In the genomic region with DNA sequence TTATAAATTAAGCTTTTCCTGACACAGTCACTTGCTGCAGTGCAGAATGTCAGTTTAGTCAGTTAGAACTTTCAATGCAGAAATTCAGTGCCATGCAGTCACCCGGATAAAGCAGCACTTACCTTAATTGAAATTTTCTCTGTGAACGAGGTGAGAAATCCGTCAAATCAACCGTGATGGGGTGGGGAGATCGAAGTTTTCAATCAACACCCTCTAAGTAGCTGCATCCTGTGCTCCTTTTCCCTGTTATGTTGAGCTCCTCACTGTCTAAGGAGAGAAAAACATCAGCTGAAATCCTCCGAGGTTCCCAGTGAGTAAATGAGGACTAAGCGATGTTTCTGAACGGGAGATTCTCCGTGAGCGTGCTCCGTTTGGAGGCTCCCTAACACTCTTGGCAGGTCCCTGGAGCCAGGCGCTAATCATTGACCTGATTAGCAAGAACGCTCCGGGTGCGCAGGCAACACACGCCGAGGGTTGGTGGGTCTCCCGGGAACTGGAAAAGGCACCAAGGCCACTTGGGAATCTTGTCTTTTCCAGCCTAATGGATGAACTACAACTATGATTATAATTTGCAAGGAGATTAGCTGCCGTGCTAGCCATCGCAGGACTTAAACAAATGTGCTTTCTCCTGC, we compare ENCODE assay signal across 8 cellular contexts. TPM values are rescaled to one million over a fixed set of nuclear protein-coding genes. Genes with fewer than 3 reads are reported as not detected.
A peak's percentile ranks its signal among the peaks of the same experiment; 100 is the strongest.
DNase-seq lines count a peak whose midpoint lies in the region; ATAC-seq and TF ChIP-seq lines count a peak whose summit lies in the region.
"Not testable (repeated sequence)": the region's sequence is repeated elsewhere in the genome, so short reads cannot be mapped to it uniquely, and the experiment has no call there.

No MANE protein-coding gene starts in this region.

- not testable (repeated sequence) for H4K20me1 ChIP-seq in OCI-LY3 (ENCODE audit: insufficient read depth, low read length)

- not testable (repeated sequence) for H3K9me3 Mint-ChIP-seq in CD4-positive, CD25-positive, alpha-beta regulatory T cell; activated CD8-positive, alpha-beta T cell treated with anti-CD3 and anti-CD28 coated beads for 36 hours; nephron

- 9% methylated on average over 8 of the region's 20 CpGs for WGBS in suprapubic skin

- H3K4me1 ChIP-seq in CD4-positive, CD25-positive, alpha-beta regulatory T cell (ENCODE audit: control insufficient read depth, insufficient read depth, low read length, poor library complexity, severe bottlenecking); HUES6 (ENCODE audit: control insufficient read depth, insufficient read depth, low read length); OCI-LY3 (ENCODE audit: low read length); endocrine pancreas (ENCODE audit: control insufficient read depth, insufficient read depth, low read length); iPS-20b (ENCODE audit: insufficient read depth, low read length); suprapubic skin: not testable (repeated sequence)

- POLR2A ChIA-PET in activated CD8-positive, alpha-beta T cell treated with anti-CD3 and anti-CD28 coated beads for 36 hours (lab: Charles Lee): not testable (repeated sequence)

- not testable (repeated sequence) for H3K9me3 ChIP-seq in CD4-positive, CD25-positive, alpha-beta regulatory T cell (ENCODE audit: control insufficient read depth in 2 of 2, low read length in 2 of 2); HUES6 (ENCODE audit: control insufficient read depth, insufficient read depth, low read depth, low read length); OCI-LY3 (ENCODE audit: insufficient read depth, low read length); endocrine pancreas (ENCODE audit: control insufficient read depth, low read length); iPS-20b (ENCODE audit: insufficient read depth, low read depth, low read length); suprapubic skin

- not testable (repeated sequence) for ATAC-seq in CD4-positive, CD25-positive, alpha-beta regulatory T cell (ENCODE audit: low read depth in 2 of 2)
- peak; percentile 18 for ATAC-seq in activated CD8-positive, alpha-beta T cell treated with anti-CD3 and anti-CD28 coated beads for 36 hours

- H3K4me3 Mint-ChIP-seq in CD4-positive, CD25-positive, alpha-beta regulatory T cell: peak overlapping the region in 3 of 4 donors; percentile 38 to 60 (median 52)
- not testable (repeated sequence) for H3K4me3 Mint-ChIP-seq in activated CD8-positive, alpha-beta T cell treated with anti-CD3 and anti-CD28 coated beads for 36 hours
- peak overlapping the region; percentile 29 to 50 (median 50) for H3K4me3 Mint-ChIP-seq in nephron

- not testable (repeated sequence) for H3K27ac Mint-ChIP-seq in CD4-positive, CD25-positive, alpha-beta regulatory T cell; activated CD8-positive, alpha-beta T cell treated with anti-CD3 and anti-CD28 coated beads for 36 hours; nephron

- not testable (repeated sequence) for TF ChIP-seq EP300 in suprapubic skin (IDR thresholded peaks at IDR 0.05)

- CTCF ChIA-PET in activated CD8-positive, alpha-beta T cell treated with anti-CD3 and anti-CD28 coated beads for 36 hours (lab: Charles Lee): not testable (repeated sequence)

- intact Hi-C loops in activated CD8-positive, alpha-beta T cell treated with anti-CD3 and anti-CD28 coated beads for 36 hours (cut with micrococcal nuclease): not testable (repeated sequence)

- H3K4me1 Mint-ChIP-seq in CD4-positive, CD25-positive, alpha-beta regulatory T cell: peaks cover 0 to 12% (median under 1%) of the 10 kb centered on the region in 4 donors
- not testable (repeated sequence) for H3K4me1 Mint-ChIP-seq in activated CD8-positive, alpha-beta T cell treated with anti-CD3 and anti-CD28 coated beads for 36 hours (ENCODE audit: low read depth); nephron

- H3K79me2 ChIP-seq in OCI-LY3 (ENCODE audit: low read length): not testable (repeated sequence)

- not testable (repeated sequence) for H3K9ac ChIP-seq in HUES6 (ENCODE audit: low read length); OCI-LY3 (ENCODE audit: low read length); endocrine pancreas (ENCODE audit: control insufficient read depth, insufficient read depth, low read length); iPS-20b (ENCODE audit: low read depth, low read length)

- H3K36me3 Mint-ChIP-seq in CD4-positive, CD25-positive, alpha-beta regulatory T cell; activated CD8-positive, alpha-beta T cell treated with anti-CD3 and anti-CD28 coated beads for 36 hours (ENCODE audit: low read depth); nephron (ENCODE audit: low read depth): not testable (repeated sequence)

- not testable (repeated sequence) for TF ChIP-seq POLR2A in suprapubic skin (IDR thresholded peaks at IDR 0.05)

- peaks cover 54% of the 10 kb centered on the region for H3K27me3 Mint-ChIP-seq in CD4-positive, CD25-positive, alpha-beta regulatory T cell
- peaks cover 21% of the 10 kb centered on the region for H3K27me3 Mint-ChIP-seq in activated CD8-positive, alpha-beta T cell treated with anti-CD3 and anti-CD28 coated beads for 36 hours
- H3K27me3 Mint-ChIP-seq in nephron (ENCODE audit: low read depth): peaks cover 54% of the 10 kb centered on the region

- H3K4me2 ChIP-seq in OCI-LY3 (ENCODE audit: low read length): peak overlapping the region; percentile 66

- not testable (repeated sequence) for H3K27ac ChIP-seq in CD4-positive, CD25-positive, alpha-beta regulatory T cell (ENCODE audit: insufficient read depth, low read length, poor library complexity, severe bottlenecking); HUES6 (ENCODE audit: low read depth, low read length); OCI-LY3 (ENCODE audit: low read length); iPS-20b (ENCODE audit: low read length); suprapubic skin

- not testable (repeated sequence) for H3K36me3 ChIP-seq in CD4-positive, CD25-positive, alpha-beta regulatory T cell (ENCODE audit: control insufficient read depth, insufficient read depth, low read length); HUES6 (ENCODE audit: control insufficient read depth, insufficient read depth, low read length); OCI-LY3 (replicated peaks; ENCODE audit: low read depth, low read length); endocrine pancreas (ENCODE audit: control insufficient read depth, insufficient read depth, low read length); iPS-20b (ENCODE audit: insufficient read depth, low read depth, low read length); suprapubic skin

- not testable (repeated sequence) for H2AFZ ChIP-seq in OCI-LY3 (ENCODE audit: low read depth, low read length)

- TF ChIP-seq CTCF in OCI-LY3 (IDR thresholded peaks at IDR 0.05; ENCODE audit: low read depth, low read length); activated CD8-positive, alpha-beta T cell treated with anti-CD3 and anti-CD28 coated beads for 36 hours (IDR thresholded peaks at IDR 0.05); nephron (IDR thresholded peaks at IDR 0.05; ENCODE audit: unreplicated experiment in 3 of 3); suprapubic skin (IDR thresholded peaks at IDR 0.05): not testable (repeated sequence)

- not testable (repeated sequence) for DNase-seq in CD4-positive, CD25-positive, alpha-beta regulatory T cell; activated CD8-positive, alpha-beta T cell treated with anti-CD3 and anti-CD28 coated beads for 36 hours; suprapubic skin (ENCODE audit: low spot score in 2 of 2)

- H3K27me3 ChIP-seq in CD4-positive, CD25-positive, alpha-beta regulatory T cell (ENCODE audit: control insufficient read depth, insufficient read depth, low read length); OCI-LY3 (ENCODE audit: low read depth, low read length); endocrine pancreas (ENCODE audit: control insufficient read depth, insufficient read depth, low read length): not testable (repeated sequence)
- peaks cover 23% of the 10 kb centered on the region for H3K27me3 ChIP-seq in HUES6 (ENCODE audit: control insufficient read depth, insufficient read depth, low read length)
- peaks cover 21% of the 10 kb centered on the region for H3K27me3 ChIP-seq in iPS-20b (ENCODE audit: insufficient read depth, low read length)
- peaks cover 45% of the 10 kb centered on the region for H3K27me3 ChIP-seq in suprapubic skin

- not testable (repeated sequence) for H3K4me3 ChIP-seq in CD4-positive, CD25-positive, alpha-beta regulatory T cell (ENCODE audit: low read depth, low read length)
- H3K4me3 ChIP-seq in HUES6 (ENCODE audit: low read depth, low read length): peak overlapping the region; percentile 51
- H3K4me3 ChIP-seq in OCI-LY3 (ENCODE audit: low read length): peak overlapping the region; percentile 70
- H3K4me3 ChIP-seq in endocrine pancreas (ENCODE audit: control insufficient read depth, insufficient read depth, low read length): peak overlapping the region; percentile 82
- H3K4me3 ChIP-seq in iPS-20b (ENCODE audit: low read length): peak overlapping the region; percentile 59
- peak overlapping the region; percentile 12 for H3K4me3 ChIP-seq in suprapubic skin

RNA-seq across cellular contexts. Expression of a gene that starts 9.8 kb away (rescaled TPM):
- total RNA-seq in CD4-positive, CD25-positive, alpha-beta regulatory T cell: 39.3 TPM
- polyA plus RNA-seq in CD4-positive, CD25-positive, alpha-beta regulatory T cell: 1 to 10 TPM; 5.8 to 7.3 (median 6.2) TPM
- total RNA-seq in activated CD8-positive, alpha-beta T cell treated with anti-CD3 and anti-CD28 coated beads for 36 hours: 10 to 100 TPM; 26.8 TPM
- 10 to 100 TPM; 19.3 to 48.4 (median 30.5) TPM for total RNA-seq in suprapubic skin
